In genomic region chr10:91163269-91163708, GRCh38 we compare ENCODE assay signal across 8 cellular contexts. TPM values are rescaled to one million over a fixed set of nuclear protein-coding genes. Genes with fewer than 3 reads are reported as not detected.
DNase-seq lines count a peak whose midpoint lies in the region; ATAC-seq and TF ChIP-seq lines count a peak whose summit lies in the region.

No MANE protein-coding gene starts in this region.

- H3K9me3 Mint-ChIP-seq in activated B cell treated with CpG ODN at 0.5 μM for 24 hours, result no peaks in the 10 kb centered on the region

- H3K27ac ChIP-seq in caudate nucleus (ENCODE audit: low read depth, low read length), result peak overlapping the region; percentile 90

- peak overlapping the region; percentile 90 for H3K4me3 Mint-ChIP-seq in activated B cell treated with CpG ODN at 0.5 μM for 24 hours

- H3K36me3 Mint-ChIP-seq in activated B cell treated with CpG ODN at 0.5 μM for 24 hours (ENCODE audit: low read depth), result peaks cover 11% of the 10 kb centered on the region

- no peaks in the 10 kb centered on the region for H3K36me3 ChIP-seq in kidney epithelial cell (ENCODE audit: control insufficient read depth, insufficient read depth, low read length)

- H3K27ac Mint-ChIP-seq in activated B cell treated with CpG ODN at 0.5 μM for 24 hours, result peak overlapping the region; percentile 92

- ATAC-seq in GM21737 (IDR thresholded peaks at IDR 0.05; ENCODE audit: unreplicated experiment), result peak; percentile 45
- ATAC-seq in activated B cell treated with CpG ODN at 0.5 μM for 24 hours (ENCODE audit: low read depth), result peak; percentile 45

- TF ChIP-seq CTCF in activated B cell treated with CpG ODN at 0.5 μM for 24 hours (IDR thresholded peaks at IDR 0.05) (no peak), kidney epithelial cell (IDR thresholded peaks at IDR 0.05; ENCODE audit: insufficient read depth, low read length, poor library complexity, severe bottlenecking) (no peak)

- peaks cover 52% of the 10 kb centered on the region for H3K4me1 Mint-ChIP-seq in activated B cell treated with CpG ODN at 0.5 μM for 24 hours

- CTCF ChIA-PET in activated B cell treated with CpG ODN at 0.5 μM for 24 hours (lab: Charles Lee) (interaction anchor here (1.0 to 2.7 kb wide), 8 partner anchors 38 to 251 kb away, joined by 4 to 15 read pairs (median 6); partner anchors contain the start of gene PCGF5), HEK293T (lab: Yijun Ruan, JAX) (no interaction called here)

- intact Hi-C loops in activated B cell treated with CpG ODN at 0.5 μM for 24 hours (cut with micrococcal nuclease), result loop anchor here (1.0 to 5.0 kb wide), 9 partner anchors 38 to 634 kb away; partner anchors contain the start of genes HECTD2, PCGF5 and TNKS2

- no peaks in the 10 kb centered on the region for H3K27me3 Mint-ChIP-seq in activated B cell treated with CpG ODN at 0.5 μM for 24 hours

- H3K4me3 ChIP-seq in GM08714 (ENCODE audit: low read length) (peak overlapping the region; percentile 72), kidney epithelial cell (ENCODE audit: low read depth, low read length) (peak overlapping the region; percentile 80)

- DNase-seq in Kasumi-1 (lab: John Stamatoyannopoulos, UW) (peak; percentile 27 to 48), activated B cell treated with CpG ODN at 0.5 μM for 24 hours (peak; percentile 79), caudate nucleus (lab: John Stamatoyannopoulos, UW) (peak in 53 of 61 donors; percentile 11 to 81 (median 63)), kidney epithelial cell (ENCODE audit: low read depth) (peak; percentile 9), HEK293T (ENCODE audit: extremely low spot score) (no peak)
- DNase-seq in stimulated activated CD4-positive, alpha-beta T cell treated with anti-CD3 and anti-CD28 coated beads, Interleukin-15, amount 100 ng/mL, for 24 hours, result peak; percentile 75

- H3K27me3 ChIP-seq in kidney epithelial cell (ENCODE audit: control insufficient read depth, insufficient read depth, low read length), result no peaks in the 10 kb centered on the region

- POLR2A ChIA-PET in activated B cell treated with CpG ODN at 0.5 μM for 24 hours (lab: Charles Lee) (interaction anchor here (0.7 to 3.5 kb wide), 31 partner anchors 8 to 291 kb away, joined by 3 to 53 read pairs (median 5); partner anchors contain the start of genes PCGF5 and RPP30), HEK293T (lab: Yijun Ruan, JAX) (no interaction called here)

TF ChIP-seq in HEK293T, 16 proteins besides CTCF, POLR2A, EP300 and RAD21:
- no peak for TF ChIP-seq FOXM1 (IDR thresholded peaks at IDR 0.05; ENCODE audit: borderline replicate concordance)
- no peak for TF ChIP-seq ZNF384 (IDR thresholded peaks at IDR 0.05)
- TF ChIP-seq CTBP1 (IDR thresholded peaks at IDR 0.05; ENCODE audit: borderline replicate concordance), result no peak
- no peak for TF ChIP-seq FOXK2 (IDR thresholded peaks at IDR 0.05)
- no peak for TF ChIP-seq L3MBTL2 (conservative IDR thresholded peaks at IDR 0.05)
- TF ChIP-seq NFRKB (IDR thresholded peaks at IDR 0.05), result no peak
- no peak for TF ChIP-seq LEF1 (IDR thresholded peaks at IDR 0.05; ENCODE audit: borderline replicate concordance)
- no peak for TF ChIP-seq HDGF (IDR thresholded peaks at IDR 0.05; ENCODE audit: borderline replicate concordance)
- no peak for TF ChIP-seq TARDBP (IDR thresholded peaks at IDR 0.05)
- no peak for TF ChIP-seq BHLHE40 (IDR thresholded peaks at IDR 0.05; ENCODE audit: borderline replicate concordance)
- no peak for TF ChIP-seq FOXA1 (IDR thresholded peaks at IDR 0.05)
- TF ChIP-seq SUZ12 (IDR thresholded peaks at IDR 0.05), result no peak
- no peak for TF ChIP-seq ELF4 (IDR thresholded peaks at IDR 0.05)
- TF ChIP-seq SP1 (IDR thresholded peaks at IDR 0.05), result no peak
- TF ChIP-seq ARNT (IDR thresholded peaks at IDR 0.05), result no peak
- TF ChIP-seq PKNOX1 (IDR thresholded peaks at IDR 0.05), result no peak

RNA-seq across cellular contexts. Expression of gene PCGF5, which starts 57.2 kb away (rescaled TPM):
- 70.2 and 72.9 TPM in 2 replicates for total RNA-seq in activated B cell treated with CpG ODN at 0.5 μM for 24 hours
- 35.9 and 36.6 TPM in 2 replicates for total RNA-seq in kidney epithelial cell
